In the genomic region with DNA sequence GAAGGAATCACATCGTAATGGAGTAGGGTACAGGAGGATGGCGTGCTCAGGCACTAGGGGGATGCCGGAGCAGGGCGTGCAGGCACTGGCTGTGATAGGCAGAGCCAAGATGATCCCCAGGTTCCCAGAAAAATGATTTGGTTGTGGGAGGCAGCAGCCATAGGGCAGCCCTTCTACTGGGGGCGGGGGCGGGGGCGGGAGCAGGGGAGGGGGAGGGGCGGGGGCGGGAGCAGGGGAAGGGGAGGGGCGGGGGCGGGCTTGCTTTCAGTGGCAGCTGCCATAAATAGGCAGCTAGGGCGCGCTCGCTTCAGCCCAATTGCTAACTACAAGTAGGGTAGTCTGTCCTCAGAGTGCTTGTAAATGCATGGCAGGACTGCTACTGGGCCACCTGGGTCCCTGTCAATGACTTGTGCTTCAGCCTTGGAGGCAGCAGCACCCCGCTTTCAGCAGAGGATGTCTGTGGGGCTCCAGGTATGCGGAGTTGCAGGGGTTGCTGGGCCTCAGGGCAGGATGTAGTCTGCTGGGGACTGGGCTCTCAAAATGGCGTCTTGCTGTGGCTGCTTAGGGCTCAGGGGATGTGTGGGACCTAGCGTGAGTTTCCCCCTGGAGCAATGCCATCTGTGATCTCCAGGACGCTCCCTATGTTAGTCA, we compare ENCODE assay signal across 1 cellular context.
TF ChIP-seq lines count a peak whose summit lies in the region.

No MANE protein-coding gene starts in this region.

TF ChIP-seq in GM23338, 12 proteins besides CTCF, POLR2A, EP300 and RAD21 (continued from another document):
- TF ChIP-seq REST (IDR thresholded peaks at IDR 0.05; ENCODE audit: unreplicated experiment), result no peak
